In genomic region chr7:133502498-133502897, GRCh38 we compare ENCODE assay signal across 14 cellular contexts.
A peak's percentile ranks its signal among the peaks of the same experiment; 100 is the strongest.
DNase-seq lines count a peak whose midpoint lies in the region; ATAC-seq, FAIRE-seq and TF ChIP-seq lines count a peak whose summit lies in the region.
"Had no signal": no experiment of that assay in that cellular context is flagged by ENCODE, and none has a peak within 500 bp of the region (broad histone marks: within the 10 kb centered on the region; RNA-seq: fewer than 3 reads in every experiment).

No MANE protein-coding gene starts in this region.

- TF ChIP-seq CTCF in D721Med (IDR thresholded peaks at IDR 0.05; ENCODE audit: insufficient read depth, missing control alignments) (no peak), brain (conservative IDR thresholded peaks at IDR 0.05) (no peak)

- H3K4me3 Mint-ChIP-seq in brain, result peak overlapping the region in 1 of 5 experiments; percentile 44
- H3K4me3 Mint-ChIP-seq: H9, HFFc6 had no signal

- H3K9me3 Mint-ChIP-seq in brain, result peaks cover 0 to 2% (median 0%) of the 10 kb centered on the region in 5 experiments
- H3K9me3 Mint-ChIP-seq: H9, HFFc6 had no signal

- no peak for ATAC-seq in HG02763 (IDR thresholded peaks at IDR 0.05; ENCODE audit: unreplicated experiment)
- ATAC-seq: A549 had no signal

- peak overlapping the region; percentile 6 to 86 (median 40) for H3K27ac Mint-ChIP-seq in brain
- H3K27ac Mint-ChIP-seq: HFFc6 had no signal

- DNase-seq in D721Med (ENCODE audit: insufficient read length, low spot score) (no peak), DMS79 (lab: John Stamatoyannopoulos, UW) (peak; percentile 83), SK-N-DZ (ENCODE audit: low spot score) (peak; percentile 54), HT-29 (ENCODE audit: low spot score) (no peak), NCI-H345 (lab: John Stamatoyannopoulos, UW) (no peak), DMS 273 (lab: John Stamatoyannopoulos, UW; ENCODE audit: unreplicated experiment) (no peak)
- DNase-seq: BE2C; CD4-positive, alpha-beta memory T cell; GOT3; H9; HFFc6 had no signal

- FAIRE-seq in D721Med (lab: Jason Lieb, UNC), result peak; percentile 51
- FAIRE-seq: A549 had no signal

- peaks cover 8% of the 10 kb centered on the region for H3K36me3 Mint-ChIP-seq in brain

- no peaks in the 10 kb centered on the region for H3K27me3 Mint-ChIP-seq in brain
- H3K27me3 Mint-ChIP-seq: CD4-positive, alpha-beta memory T cell had no signal

- H3K4me1 Mint-ChIP-seq in brain, result peaks cover 50% of the 10 kb centered on the region
- H3K4me1 Mint-ChIP-seq: CD4-positive, alpha-beta memory T cell had no signal

Comparison
In these comparisons a context has a peak if more than half of its experiments do, and no peak if none do; other contexts are left out.
1. DNase-seq: peak in DMS79 (single experiment) and SK-N-DZ (single experiment); none in D721Med (single experiment), HT-29 (single experiment), NCI-H345 (single experiment) and DMS 273 (single experiment).